In genomic region chr9:95091574-95091970, GRCh38 we compare ENCODE assay signal across 1 cellular context.
TF ChIP-seq lines count a peak whose summit lies in the region.

No MANE protein-coding gene starts in this region.

TF ChIP-seq in HepG2, 621 proteins besides CTCF, POLR2A, EP300 and RAD21:
- 0 out of 2 replicates have a peak, but pooled peaks have one; percentile 21 for TF ChIP-seq ZNF543 (CRISPR knock-in tag; IDR thresholded peaks at IDR 0.05)
- no peak for TF ChIP-seq MAZ (IDR thresholded peaks at IDR 0.05; ENCODE audit: borderline replicate concordance, low read depth, low read length)
- TF ChIP-seq MAZ (CRISPR knock-in tag; IDR thresholded peaks at IDR 0.05; ENCODE audit: low read depth) = no peak
- TF ChIP-seq ZNF446 (CRISPR knock-in tag; IDR thresholded peaks at IDR 0.05) = no peak
- 0 out of 2 replicates have a peak, but pooled peaks have one; percentile 4 for TF ChIP-seq REPIN1 (CRISPR knock-in tag; IDR thresholded peaks at IDR 0.05; ENCODE audit: borderline replicate concordance, low read depth)
